Comparison of ENCODE assay signal across 10 cellular contexts in genomic region chr19:5103061-5103701, GRCh38.
DNase-seq lines count a peak whose midpoint lies in the region; ATAC-seq and TF ChIP-seq lines count a peak whose summit lies in the region.
"Had no signal": no experiment of that assay in that cellular context is flagged by ENCODE, and none has a peak within 500 bp of the region (broad histone marks: within the 10 kb centered on the region; RNA-seq: fewer than 3 reads in every experiment).

No MANE protein-coding gene starts in this region.

- no peak for ATAC-seq in HG02759 (IDR thresholded peaks at IDR 0.05; ENCODE audit: unreplicated experiment)
- ATAC-seq: activated CD4-positive, alpha-beta T cell treated with anti-CD3 and anti-CD28 coated beads for 36 hours had no signal

- H3K36me3 ChIP-seq in adipocyte (ENCODE audit: control insufficient read depth, insufficient read depth, low read length, severe bottlenecking) = peaks cover 45% of the 10 kb centered on the region
- H3K36me3 ChIP-seq in cardiac muscle cell = peaks cover 3% of the 10 kb centered on the region

- peak overlapping the region; percentile 26 for H3K27ac ChIP-seq in cardiac muscle cell

- H3K4me1 ChIP-seq in adipocyte (ENCODE audit: control insufficient read depth, insufficient read depth, low read length) = peaks cover 11% of the 10 kb centered on the region
- peaks cover 16% of the 10 kb centered on the region for H3K4me1 ChIP-seq in cardiac muscle cell (ENCODE audit: low read depth)

- peak; percentile 10 for DNase-seq in LNCaP clone FGC (ENCODE audit: low read depth)
- DNase-seq in adipocyte (ENCODE audit: low read depth) = no peak
- DNase-seq in cardiac muscle cell (ENCODE audit: low read depth in 1 of 2, low spot score in 1 of 2) = peak in 1 of 2 donors; percentile 54
- DNase-seq in skeletal muscle cell (ENCODE audit: low read depth) = peak; percentile 19
- no peak for DNase-seq in activated T-cell treated with anti-CD3 and anti-CD28 coated beads for 4 hours
- no peak for DNase-seq in occipital lobe (lab: John Stamatoyannopoulos, UW)
- no peak for DNase-seq in T1000 (lab: John Stamatoyannopoulos, UW)
- DNase-seq: activated CD4-positive, alpha-beta T cell treated with anti-CD3 and anti-CD28 coated beads for 36 hours; stimulated activated naive CD4-positive, alpha-beta T cell treated with Interleukin-2 at 50 U/mL for 16 hours had no signal

- H3K9ac ChIP-seq in adipocyte (ENCODE audit: low read length) = peak overlapping the region; percentile 29

- TF ChIP-seq CTCF in LNCaP clone FGC (IDR thresholded peaks at IDR 0.05; ENCODE audit: control insufficient read depth, extremely low read depth, insufficient read depth) (no peak), cardiac muscle cell (IDR thresholded peaks at IDR 0.05; ENCODE audit: low read depth, low read length) (no peak)

- H3K9me3 ChIP-seq in adipocyte (ENCODE audit: control insufficient read depth, low read length) = peaks cover 14% of the 10 kb centered on the region
- H3K9me3 ChIP-seq in cardiac muscle cell (ENCODE audit: low read depth) = no peaks in the 10 kb centered on the region

- no peaks in the 10 kb centered on the region for H3K27me3 ChIP-seq in adipocyte (replicated peaks; ENCODE audit: control insufficient read depth, insufficient read depth, low read length)
- H3K27me3 ChIP-seq in cardiac muscle cell = no peaks in the 10 kb centered on the region

- H3K4me3 ChIP-seq in LNCaP clone FGC (ENCODE audit: low read depth, low read length) = no peak overlapping the region
- no peak overlapping the region for H3K4me3 ChIP-seq in adipocyte (ENCODE audit: low read length)
- no peak overlapping the region for H3K4me3 ChIP-seq in cardiac muscle cell
- no peak overlapping the region for H3K4me3 ChIP-seq in skeletal muscle cell (ENCODE audit: low read depth, low read length)

Comparison
In these comparisons a context has a peak if more than half of its experiments do, and no peak if none do; other contexts are left out.
1. DNase-seq: peak in LNCaP clone FGC (single experiment) and skeletal muscle cell (single experiment); none in adipocyte (single experiment), activated T-cell treated with anti-CD3 and anti-CD28 coated beads for 4 hours (single experiment), occipital lobe (single experiment) and T1000 (single experiment).